In genomic region chr12:89278862-89279261, GRCh38 we compare ENCODE assay signal across 17 cellular contexts.
"Had no signal": no experiment of that assay in that cellular context is flagged by ENCODE, and none has a peak within 500 bp of the region (broad histone marks: within the 10 kb centered on the region; RNA-seq: fewer than 3 reads in every experiment).

No MANE protein-coding gene starts in this region.

- H3K27me3 ChIP-seq: brain microvascular endothelial cell, dorsolateral prefrontal cortex, esophagus muscularis mucosa, left lung, neutrophil, right atrium auricular region had no signal

- H3K27ac ChIP-seq: brain microvascular endothelial cell, dorsolateral prefrontal cortex, esophagus muscularis mucosa, left lung, neutrophil, right atrium auricular region had no signal

- H3K27ac Mint-ChIP-seq: activated naive CD8-positive, alpha-beta T cell; T-helper 17 cell had no signal

- H3K27me3 Mint-ChIP-seq: activated naive CD8-positive, alpha-beta T cell; T-helper 17 cell had no signal

- H3K4me3 Mint-ChIP-seq: activated naive CD8-positive, alpha-beta T cell; T-helper 17 cell had no signal

- H3K9me3 ChIP-seq: esophagus muscularis mucosa, left lung, neutrophil, right atrium auricular region had no signal

- H3K36me3 ChIP-seq: brain microvascular endothelial cell, esophagus muscularis mucosa, left lung, neutrophil, right atrium auricular region had no signal

- ATAC-seq: activated CD4-positive, CD25-positive, alpha-beta regulatory T cell treated with anti-CD3 and anti-CD28 coated beads, Interleukin-2, amount 50 U/mL, for 24 hours; left lung; T-helper 17 cell had no signal

- H3K4me3 ChIP-seq: dorsolateral prefrontal cortex, esophagus muscularis mucosa, left lung, right atrium auricular region had no signal

- DNase-seq: activated CD4-positive, alpha-beta T cell treated with anti-CD3 and anti-CD28 coated beads, Interleukin-2, amount 50 U/mL, for 4 hours; activated T-cell treated with anti-CD3 and anti-CD28 coated beads, Interleukin-2, amount 50 U/mL, for 1 hour; brain microvascular endothelial cell; cerebellar nuclear complex; dorsolateral prefrontal cortex; head of caudate nucleus; left lung; posterior cingulate gyrus; small intestine; stimulated activated naive CD4-positive, alpha-beta T cell treated with Interleukin-2 at 50 U/mL for 16 hours; T-helper 17 cell; trophoblast cell had no signal
